Comparison of ENCODE assay signal across 15 cellular contexts in the genomic region with DNA sequence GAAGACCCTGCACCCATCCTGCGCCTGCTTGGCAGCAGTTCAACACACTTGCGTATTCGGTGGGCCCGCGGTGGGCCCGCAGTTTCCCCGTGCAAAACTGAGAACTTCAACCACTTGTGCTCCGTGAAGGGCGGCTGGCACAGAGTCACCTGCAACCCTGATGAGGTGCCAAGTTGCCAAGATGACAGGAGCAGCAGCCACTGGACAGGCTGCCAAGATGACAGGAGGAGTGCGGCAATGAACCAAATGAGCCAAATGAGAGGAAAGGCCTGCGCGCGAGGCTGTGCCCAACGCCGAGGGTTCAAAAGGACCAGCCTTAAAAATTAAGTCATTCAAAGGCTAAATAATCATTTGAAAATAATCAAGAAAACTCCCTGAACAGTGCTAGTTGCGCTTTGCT. TPM values are rescaled to one million over a fixed set of nuclear protein-coding genes. Genes with fewer than 3 reads are reported as not detected.
A peak's percentile ranks its signal among the peaks of the same experiment; 100 is the strongest.
DNase-seq lines count a peak whose midpoint lies in the region; ATAC-seq and TF ChIP-seq lines count a peak whose summit lies in the region.
"Had no signal": no experiment of that assay in that cellular context is flagged by ENCODE, and none has a peak within 500 bp of the region (broad histone marks: within the 10 kb centered on the region; RNA-seq: fewer than 3 reads in every experiment).

No MANE protein-coding gene starts in this region.

- H3K27ac ChIP-seq in RWPE2 (ENCODE audit: poor library complexity, severe bottlenecking): no peak overlapping the region
- H3K27ac ChIP-seq: BLaER1 treated with 17β-estradiol and CSF1 and Interleukin-3, amounts not matched to agents 10 nM and 100 nM; SJSA1 had no signal

- H3K4me1 ChIP-seq in RWPE2 (ENCODE audit: insufficient read depth, poor library complexity, severe bottlenecking): no peaks in the 10 kb centered on the region
- H3K4me1 ChIP-seq: HAP-1 had no signal

- TF ChIP-seq CTCF in RWPE2 (IDR thresholded peaks at IDR 0.05; ENCODE audit: poor library complexity, severe bottlenecking): no peak

- in situ Hi-C loops in G401 (cut with HindIII; ENCODE audit: low sequenced_read_pairs): no loop called here

- ATAC-seq in RWPE2 (ENCODE audit: low read depth): no peak
- no peak for ATAC-seq in left cardiac atrium

- H3K9me3 ChIP-seq in RWPE2 (ENCODE audit: severe bottlenecking): no peaks in the 10 kb centered on the region
- H3K9me3 ChIP-seq: BLaER1 treated with 17β-estradiol and CSF1 and Interleukin-3, amounts not matched to agents 10 nM and 100 nM; HAP-1; SJSA1 had no signal

- H3K4me3 ChIP-seq in RWPE2 (ENCODE audit: severe bottlenecking): no peak overlapping the region
- H3K4me3 ChIP-seq: BLaER1 treated with 17β-estradiol and CSF1 and Interleukin-3, amounts not matched to agents 10 nM and 100 nM; HAP-1; SJSA1 had no signal

- intact Hi-C loops in left cardiac atrium (cut with DNase I) (no loop called here), posterior vena cava (cut with DNase I) (loop anchor here in 1 of 2 donors (5.0 kb wide), 1 partner anchor 36 kb away; no protein-coding TSS in a partner anchor)

- H3K36me3 ChIP-seq in RWPE2 (ENCODE audit: low read depth): peaks cover 100% of the 10 kb centered on the region

- H3K27me3 ChIP-seq in RWPE2 (ENCODE audit: insufficient read depth, poor library complexity, severe bottlenecking): no peaks in the 10 kb centered on the region
- H3K27me3 ChIP-seq: BLaER1 treated with 17β-estradiol and CSF1 and Interleukin-3, amounts not matched to agents 10 nM and 100 nM; SJSA1 had no signal

- DNase-seq in G401 (ENCODE audit: low spot score): peak; percentile 97
- peak; percentile 77 for DNase-seq in RWPE2 (ENCODE audit: low spot score)
- peak; percentile 25 for DNase-seq in left cardiac atrium
- peak; percentile 58 for DNase-seq in posterior vena cava (ENCODE audit: low spot score)
- no peak for DNase-seq in NCI-H2171 (lab: John Stamatoyannopoulos, UW)
- DNase-seq in NCI-H510A treated with DMSO at 0.1 percent for 48 hours (lab: John Stamatoyannopoulos, UW): no peak
- DNase-seq in amniotic stem cell (lab: John Stamatoyannopoulos, UW): no peak
- DNase-seq: Kasumi-1, NCI-H1105 treated with DMSO at 0.1 percent for 48 hours, NCI-H1930, NCI-H2171 treated with DMSO at 0.1 percent for 48 hours, NCI-H524 had no signal

RNA-seq across cellular contexts. Expression of gene DIDO1, which starts 20.1 kb away (rescaled TPM):
- 24.3 and 36.5 TPM in 2 replicates for total RNA-seq in G401 (2014; rRNA removed; shearing (Covaris generic))
- total RNA-seq in left cardiac atrium (10 to 100 TPM; 33.8 to 39.1 TPM), posterior vena cava (10 to 100 TPM; 38.5 to 44.1 TPM)

RNA-seq across cellular contexts. Expression of gene GID8, which starts 31.7 kb away (rescaled TPM):
- total RNA-seq in G401 (2014; rRNA removed; shearing (Covaris generic)): 41.0 and 49.2 TPM in 2 replicates
- total RNA-seq in left cardiac atrium (10 to 100 TPM; 16.8 to 20.2 TPM), posterior vena cava (10 to 100 TPM; 14.9 to 20.0 TPM)

RNA-seq across cellular contexts. Expression of gene TCFL5, which starts 44.6 kb away (rescaled TPM):
- 23.0 and 24.2 TPM in 2 replicates for total RNA-seq in G401 (2014; rRNA removed; shearing (Covaris generic))
- total RNA-seq in left cardiac atrium (1 to 10 TPM; 6.4 to 8.4 TPM), posterior vena cava (10 to 100 TPM in 1 of 2 donors, 1 to 10 TPM in 1; 9.6 to 10.9 TPM)

RNA-seq across cellular contexts. Expression of gene SLC17A9, which starts 46.3 kb away (rescaled TPM):
- total RNA-seq in G401 (2014; rRNA removed; shearing (Covaris generic)): 1.2 TPM in 1 of 2 replicates, not detected in the other
- 1 to 10 TPM; 2.1 to 5.7 TPM for total RNA-seq in left cardiac atrium
- total RNA-seq in posterior vena cava: 10 to 100 TPM in 1 of 2 donors, 1 to 10 TPM in 1; 9.9 to 16.3 TPM
- total RNA-seq: SJSA1 had no signal

Comparison
In these comparisons a context has a peak if more than half of its experiments do, and no peak if none do; other contexts are left out.
1. DNase-seq: peak in G401 (single experiment), RWPE2 (single experiment), left cardiac atrium (single experiment) and posterior vena cava (single experiment); none in NCI-H2171 (single experiment), NCI-H510A treated with DMSO at 0.1 percent for 48 hours (single experiment) and amniotic stem cell (single experiment).